ENCODE assay signal across 13 cellular contexts in genomic region chr17:41910701-41911391, GRCh38. TPM values are rescaled to one million over a fixed set of nuclear protein-coding genes. Genes with fewer than 3 reads are reported as not detected.
DNase-seq lines count a peak whose midpoint lies in the region; ATAC-seq, FAIRE-seq and TF ChIP-seq lines count a peak whose summit lies in the region.
"Had no signal": no experiment of that assay in that cellular context is flagged by ENCODE, and none has a peak within 500 bp of the region (broad histone marks: within the 10 kb centered on the region; RNA-seq: fewer than 3 reads in every experiment).

No MANE protein-coding gene starts in this region.

- H3K27me3 ChIP-seq in astrocyte (ENCODE audit: insufficient read depth, low read length) = no peaks in the 10 kb centered on the region
- H3K27me3 ChIP-seq: BLaER1, stomach had no signal

- FAIRE-seq in A549 (lab: Jason Lieb, UNC) (peak; percentile 99), astrocyte (lab: Jason Lieb, UNC) (peak; percentile 84)

- TF ChIP-seq CTCF in A549 (IDR thresholded peaks at IDR 0.05) (peak; percentile 13; the same call in 1 of the 3 replicates), astrocyte (IDR thresholded peaks at IDR 0.05; ENCODE audit: insufficient read depth, low read depth, low read length) (no peak), glutamatergic neuron (IDR thresholded peaks at IDR 0.05; ENCODE audit: partially characterized antibody, unreplicated experiment) (no peak), coronary artery (IDR thresholded peaks at IDR 0.05) (no peak)

- no peaks in the 10 kb centered on the region for H3K9me3 Mint-ChIP-seq in astrocyte (ENCODE audit: unreplicated experiment)
- peaks cover 12% of the 10 kb centered on the region for H3K9me3 Mint-ChIP-seq in glutamatergic neuron (ENCODE audit: unreplicated experiment)
- no peaks in the 10 kb centered on the region for H3K9me3 Mint-ChIP-seq in activated CD8-positive, alpha-beta memory T cell treated with anti-CD3 and anti-CD28 coated beads, Interleukin-2, amount 10 ng/mL, durations not matched to agents 7 days and 5 days (ENCODE audit: low read depth)
- H3K9me3 Mint-ChIP-seq: activated T-cell treated with anti-CD3 and anti-CD28 coated beads, Interleukin-2, amount 50 U/mL, for 72 hours; dendritic cell treated with granulocyte-macrophage colony-stimulating factor and Interleukin-4, amounts not matched to agents 40 ng/mL and 50 ng/mL, for 4 days; naive B cell had no signal

- H3K36me3 Mint-ChIP-seq in astrocyte (ENCODE audit: low read depth, unreplicated experiment) (peaks cover 41% of the 10 kb centered on the region), glutamatergic neuron (ENCODE audit: unreplicated experiment) (no peaks in the 10 kb centered on the region)
- H3K36me3 Mint-ChIP-seq in activated CD8-positive, alpha-beta memory T cell treated with anti-CD3 and anti-CD28 coated beads, Interleukin-2, amount 10 ng/mL, durations not matched to agents 7 days and 5 days = peaks cover 56% of the 10 kb centered on the region

- H3K27ac ChIP-seq in A549 (peak overlapping the region; percentile 93 to 96), astrocyte (ENCODE audit: low read depth, low read length) (peak overlapping the region; percentile 88), coronary artery (no peak overlapping the region)
- H3K27ac ChIP-seq: BLaER1, stomach had no signal

- no peak for TF ChIP-seq POLR2A in A549 (IDR thresholded peaks at IDR 0.05; ENCODE audit: low read length)

- no peaks in the 10 kb centered on the region for H3K9me3 ChIP-seq in A549
- no peaks in the 10 kb centered on the region for H3K9me3 ChIP-seq in astrocyte (ENCODE audit: insufficient read depth, low read depth, low read length)
- H3K9me3 ChIP-seq: BLaER1, stomach had no signal

- peaks cover 100% of the 10 kb centered on the region for H3K4me1 ChIP-seq in A549
- H3K4me1 ChIP-seq in astrocyte (ENCODE audit: insufficient read depth, low read length) = peaks cover 67% of the 10 kb centered on the region

- TF ChIP-seq EP300 in A549 (IDR thresholded peaks at IDR 0.05) = peak; percentile 37 to 63; a peak in 2 of 5 replicates

- H3K36me3 ChIP-seq in astrocyte (ENCODE audit: insufficient read depth, low read length) = peaks cover 53% of the 10 kb centered on the region

- TF ChIP-seq RAD21 in A549 (conservative IDR thresholded peaks at IDR 0.05 in 1 of 2, IDR thresholded peaks at IDR 0.05 in 1 of 2) = peak; percentile 20 to 49; a peak in 3 of 5 replicates

- no peak overlapping the region for H2AFZ ChIP-seq in astrocyte (ENCODE audit: low read depth, low read length)

- H3K4me3 Mint-ChIP-seq in astrocyte (ENCODE audit: unreplicated experiment) (peak overlapping the region; percentile 50), glutamatergic neuron (ENCODE audit: unreplicated experiment) (peak overlapping the region; percentile 15)
- no peak overlapping the region for H3K4me3 Mint-ChIP-seq in activated CD8-positive, alpha-beta memory T cell treated with anti-CD3 and anti-CD28 coated beads, Interleukin-2, amount 10 ng/mL, durations not matched to agents 7 days and 5 days
- H3K4me3 Mint-ChIP-seq: activated T-cell treated with anti-CD3 and anti-CD28 coated beads, Interleukin-2, amount 50 U/mL, for 72 hours; dendritic cell treated with granulocyte-macrophage colony-stimulating factor and Interleukin-4, amounts not matched to agents 40 ng/mL and 50 ng/mL, for 4 days; naive B cell had no signal

- peaks cover 76% of the 10 kb centered on the region for H3K79me2 ChIP-seq in astrocyte (ENCODE audit: insufficient read depth, low read length)

- H3K27ac Mint-ChIP-seq in astrocyte (ENCODE audit: unreplicated experiment) (peak overlapping the region; percentile 85), glutamatergic neuron (ENCODE audit: unreplicated experiment) (peak overlapping the region; percentile 38)
- no peak overlapping the region for H3K27ac Mint-ChIP-seq in activated CD8-positive, alpha-beta memory T cell treated with anti-CD3 and anti-CD28 coated beads, Interleukin-2, amount 10 ng/mL, durations not matched to agents 7 days and 5 days
- H3K27ac Mint-ChIP-seq: activated T-cell treated with anti-CD3 and anti-CD28 coated beads, Interleukin-2, amount 50 U/mL, for 72 hours; dendritic cell treated with granulocyte-macrophage colony-stimulating factor and Interleukin-4, amounts not matched to agents 40 ng/mL and 50 ng/mL, for 4 days had no signal

- H3K4me3 ChIP-seq in A549 = no peak overlapping the region
- no peak overlapping the region for H3K4me3 ChIP-seq in astrocyte (ENCODE audit: insufficient read depth, low read depth, low read length)
- H3K4me3 ChIP-seq in coronary artery = no peak overlapping the region
- H3K4me3 ChIP-seq: BLaER1, stomach had no signal

- peaks cover 61% of the 10 kb centered on the region for H3K4me1 Mint-ChIP-seq in astrocyte (ENCODE audit: low read depth, unreplicated experiment)
- peaks cover 43% of the 10 kb centered on the region for H3K4me1 Mint-ChIP-seq in glutamatergic neuron (ENCODE audit: low read depth, unreplicated experiment)
- H3K4me1 Mint-ChIP-seq in activated CD8-positive, alpha-beta memory T cell treated with anti-CD3 and anti-CD28 coated beads, Interleukin-2, amount 10 ng/mL, durations not matched to agents 7 days and 5 days = peaks cover 14% of the 10 kb centered on the region

- POLR2A ChIA-PET in A549 (lab: Yijun Ruan, JAX) = interaction anchor here (0.6 to 1.5 kb wide), 11 partner anchors 8 to 221 kb away, joined by 3 to 7 read pairs (median 3); partner anchors contain the start of genes ACLY, CNP, KLHL11 and ODAD4

- H3K27me3 Mint-ChIP-seq in astrocyte (ENCODE audit: low read depth, unreplicated experiment) = no peaks in the 10 kb centered on the region
- H3K27me3 Mint-ChIP-seq in glutamatergic neuron (ENCODE audit: unreplicated experiment) = peaks cover 11% of the 10 kb centered on the region
- no peaks in the 10 kb centered on the region for H3K27me3 Mint-ChIP-seq in activated CD8-positive, alpha-beta memory T cell treated with anti-CD3 and anti-CD28 coated beads, Interleukin-2, amount 10 ng/mL, durations not matched to agents 7 days and 5 days
- H3K27me3 Mint-ChIP-seq: dendritic cell treated with granulocyte-macrophage colony-stimulating factor and Interleukin-4, amounts not matched to agents 40 ng/mL and 50 ng/mL, for 4 days; naive B cell had no signal

- ATAC-seq in A549 = peak; percentile 68 to 77
- ATAC-seq in activated CD8-positive, alpha-beta memory T cell treated with anti-CD3 and anti-CD28 coated beads, Interleukin-2, amount 10 ng/mL, durations not matched to agents 7 days and 5 days = no peak
- no peak for ATAC-seq in HG02852 (IDR thresholded peaks at IDR 0.05; ENCODE audit: unreplicated experiment)
- ATAC-seq: activated T-cell treated with anti-CD3 and anti-CD28 coated beads, Interleukin-2, amount 50 U/mL, for 72 hours had no signal

- H4K20me1 ChIP-seq in astrocyte (ENCODE audit: insufficient read depth, low read length) = peaks cover 80% of the 10 kb centered on the region

- H3K9ac ChIP-seq in astrocyte (ENCODE audit: low read length) = peak overlapping the region; percentile 73
- H3K9ac ChIP-seq: BLaER1 had no signal

- DNase-seq in A549 (ENCODE audit: low read depth in 1 of 2, low spot score in 1 of 2) (peak; percentile 97 to 98), HCEC 1CT (peak; percentile 98), astrocyte (ENCODE audit: low read depth) (peak; percentile 99), glutamatergic neuron (no peak), coronary artery (ENCODE audit: low spot score) (no peak), GF-D8 (lab: John Stamatoyannopoulos, UW) (no peak)
- no peak for DNase-seq in activated CD8-positive, alpha-beta memory T cell treated with anti-CD3 and anti-CD28 coated beads, Interleukin-2, amount 10 ng/mL, durations not matched to agents 7 days and 5 days
- DNase-seq: activated T-cell treated with anti-CD3 and anti-CD28 coated beads, Interleukin-2, amount 50 U/mL, for 72 hours; naive B cell; stomach had no signal

- WGBS in A549 (ENCODE audit: missing lambda C conversion rate) = 16% methylated on average over 13 of the region's 13 CpGs

- H3K4me2 ChIP-seq in A549 = peak overlapping the region; percentile 84
- peak overlapping the region; percentile 65 for H3K4me2 ChIP-seq in astrocyte (ENCODE audit: low read length)
- H3K4me2 ChIP-seq: BLaER1 had no signal

- CTCF ChIA-PET in A549 (lab: Yijun Ruan, JAX) = interaction anchor here (0.6 to 11.5 kb wide), 13 partner anchors 8 to 653 kb away, joined by 3 to 111 read pairs (median 7); partner anchors contain the start of genes ACLY, KLHL11, ODAD4 and P3H4
- CTCF ChIA-PET in activated CD8-positive, alpha-beta memory T cell treated with anti-CD3 and anti-CD28 coated beads, Interleukin-2, amount 10 ng/mL, durations not matched to agents 7 days and 5 days (lab: Charles Lee) = no interaction called here

RNA-seq across cellular contexts. Expression of gene ACLY, which starts 7.9 kb away (rescaled TPM):
- polyA plus RNA-seq in A549 (2011; rRNA removed) (367 and 376 TPM in 2 replicates), A549 (2017; fragmentation: RNase III; extraction: RNeasy Plus Mini Kit Qiagen cat#74134 plus additional on column Dnase treatment) (337 to 355 TPM (median 344 TPM) in 3 replicates)
- 262 and 313 TPM in 2 replicates for polyA plus RNA-seq in A549 (2012; cell fraction: cytosol; rRNA removed)
- polyA plus RNA-seq in A549 (2012; cell fraction: nucleus; rRNA removed) = 414 and 459 TPM in 2 replicates
- polyA minus RNA-seq in A549 (2011; rRNA and poly(A)+ RNA removed) = 672 and 786 TPM in 2 replicates
- total RNA-seq in astrocyte (296 and 326 TPM in 2 replicates), glutamatergic neuron (ENCODE audit: unreplicated experiment) (625 TPM)
- total RNA-seq in activated CD8-positive, alpha-beta memory T cell treated with anti-CD3 and anti-CD28 coated beads, Interleukin-2, amount 10 ng/mL, durations not matched to agents 7 days and 5 days = 100 to 1,000 TPM; 186 to 220 TPM

RNA-seq across cellular contexts. Expression of gene ODAD4, which starts 19.6 kb away (rescaled TPM):
- 2.0 and 2.3 TPM in 2 replicates for polyA plus RNA-seq in A549 (2011; rRNA removed)
- 0.47 and 0.56 TPM in 2 replicates for polyA plus RNA-seq in A549 (2012; cell fraction: cytosol; rRNA removed)
- polyA plus RNA-seq in A549 (2012; cell fraction: nucleus; rRNA removed) = 0.64 and 0.80 TPM in 2 replicates
- polyA plus RNA-seq in A549 (2017; fragmentation: RNase III; extraction: RNeasy Plus Mini Kit Qiagen cat#74134 plus additional on column Dnase treatment) = 2.2 to 2.5 TPM (median 2.3 TPM) in 3 replicates
- 2.8 TPM in 2 replicates for polyA minus RNA-seq in A549 (2011; rRNA and poly(A)+ RNA removed)
- total RNA-seq in astrocyte = 0.98 and 1.1 TPM in 2 replicates
- 3.4 TPM for total RNA-seq in glutamatergic neuron (ENCODE audit: unreplicated experiment)
- total RNA-seq in activated CD8-positive, alpha-beta memory T cell treated with anti-CD3 and anti-CD28 coated beads, Interleukin-2, amount 10 ng/mL, durations not matched to agents 7 days and 5 days = 1 to 10 TPM in 1 of 2 experiments, under 1 TPM in 1; 0.49 to 1.1 TPM

RNA-seq across cellular contexts. Expression of gene KLHL11, which starts 45.6 kb away (rescaled TPM):
- polyA plus RNA-seq in A549 (2011; rRNA removed) (12.7 and 13.7 TPM in 2 replicates), A549 (2017; fragmentation: RNase III; extraction: RNeasy Plus Mini Kit Qiagen cat#74134 plus additional on column Dnase treatment) (3.1 to 3.8 TPM (median 3.8 TPM) in 3 replicates)
- 3.3 and 4.2 TPM in 2 replicates for polyA plus RNA-seq in A549 (2012; cell fraction: cytosol; rRNA removed)
- polyA plus RNA-seq in A549 (2012; cell fraction: nucleus; rRNA removed) = 2.4 and 2.8 TPM in 2 replicates
- polyA minus RNA-seq in A549 (2011; rRNA and poly(A)+ RNA removed) = 36.7 and 42.0 TPM in 2 replicates
- total RNA-seq in astrocyte (12.3 and 12.8 TPM in 2 replicates), glutamatergic neuron (ENCODE audit: unreplicated experiment) (17.4 TPM)
- total RNA-seq in activated CD8-positive, alpha-beta memory T cell treated with anti-CD3 and anti-CD28 coated beads, Interleukin-2, amount 10 ng/mL, durations not matched to agents 7 days and 5 days = 10 to 100 TPM; 14.4 to 16.4 TPM

RNA-seq across cellular contexts. Expression of gene CNP, which starts 55.7 kb away (rescaled TPM):
- 38.6 and 49.8 TPM in 2 replicates for polyA plus RNA-seq in A549 (2011; rRNA removed)
- 42.8 and 51.2 TPM in 2 replicates for polyA plus RNA-seq in A549 (2012; cell fraction: cytosol; rRNA removed)
- 57.8 and 66.7 TPM in 2 replicates for polyA plus RNA-seq in A549 (2012; cell fraction: nucleus; rRNA removed)
- 113 to 118 TPM (median 116 TPM) in 3 replicates for polyA plus RNA-seq in A549 (2017; fragmentation: RNase III; extraction: RNeasy Plus Mini Kit Qiagen cat#74134 plus additional on column Dnase treatment)
- polyA minus RNA-seq in A549 (2011; rRNA and poly(A)+ RNA removed) = 133 and 161 TPM in 2 replicates
- 169 and 177 TPM in 2 replicates for total RNA-seq in astrocyte
- total RNA-seq in glutamatergic neuron (ENCODE audit: unreplicated experiment) = 51.5 TPM
- 100 to 1,000 TPM in 1 of 2 experiments, 10 to 100 TPM in 1; 98.1 to 112 TPM for total RNA-seq in activated CD8-positive, alpha-beta memory T cell treated with anti-CD3 and anti-CD28 coated beads, Interleukin-2, amount 10 ng/mL, durations not matched to agents 7 days and 5 days

Comparison
In these comparisons a context has a peak if more than half of its experiments do, and no peak if none do; other contexts are left out.
1. ATAC-seq: peak in A549 (2 of 2); none in activated CD8-positive, alpha-beta memory T cell treated with anti-CD3 and anti-CD28 coated beads, Interleukin-2, amount 10 ng/mL, durations not matched to agents 7 days and 5 days (single experiment) and HG02852 (single experiment).
2. DNase-seq: peak in A549 (2 of 2), HCEC 1CT (single experiment) and astrocyte (single experiment); none in glutamatergic neuron (single experiment), activated CD8-positive, alpha-beta memory T cell treated with anti-CD3 and anti-CD28 coated beads, Interleukin-2, amount 10 ng/mL, durations not matched to agents 7 days and 5 days (single experiment), coronary artery (single experiment) and GF-D8 (single experiment).
3. H3K27ac ChIP-seq: peak in A549 (2 of 2) and astrocyte (single experiment); none in coronary artery (0 of 2).